Comparison of ENCODE assay signal across 22 cellular contexts in the genomic region with DNA sequence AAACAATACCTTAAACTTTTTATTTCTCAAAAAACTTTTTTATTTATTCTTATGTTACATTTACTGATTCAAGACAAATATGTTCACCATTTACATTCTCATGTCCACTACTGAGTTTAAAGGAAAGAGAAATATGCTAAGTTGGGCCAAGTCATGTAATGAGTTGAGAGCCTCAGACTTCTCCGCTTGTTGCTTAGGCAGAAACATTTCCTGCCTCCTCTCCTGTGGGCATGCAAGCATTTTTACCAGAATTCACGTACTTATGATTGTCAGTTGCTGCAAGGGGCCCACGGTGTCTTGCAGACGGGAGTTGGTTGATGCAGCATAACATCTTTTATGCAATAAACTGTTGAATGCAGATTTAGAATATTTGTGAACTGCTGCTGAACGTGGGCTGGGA.
"Had no signal": no experiment of that assay in that cellular context is flagged by ENCODE, and none has a peak within 500 bp of the region (broad histone marks: within the 10 kb centered on the region; RNA-seq: fewer than 3 reads in every experiment).

No MANE protein-coding gene starts in this region.

- H3K4me1 Mint-ChIP-seq: activated naive CD4-positive, alpha-beta T cell treated with anti-CD3 and anti-CD28 coated beads, Interleukin-2, amount 10 ng/mL, durations not matched to agents 7 days and 5 days had no signal

- H3K27ac Mint-ChIP-seq: activated CD4-positive, alpha-beta memory T cell treated with anti-CD3 and anti-CD28 coated beads for 36 hours; activated naive CD4-positive, alpha-beta T cell treated with anti-CD3 and anti-CD28 coated beads, Interleukin-2, amount 10 ng/mL, durations not matched to agents 7 days and 5 days; activated T-cell treated with anti-CD3 and anti-CD28 coated beads, Interleukin-2, amount 50 U/mL, for 72 hours; natural killer cell treated with Interleukin-12 subunit alpha and Interleukin-12 subunit beta and Interleukin-15 and Interleukin-18, amount 100 ng/mL, for 72 hours; stimulated activated naive CD8-positive, alpha-beta T cell treated with anti-CD3 and anti-CD28 coated beads, Interleukin-15, Interleukin-2, amounts not matched to agents 100 ng/mL and 50 ng/mL, for 24 hours; T-helper 17 cell had no signal

- H3K36me3 Mint-ChIP-seq: activated CD4-positive, alpha-beta memory T cell treated with anti-CD3 and anti-CD28 coated beads for 36 hours; activated naive CD4-positive, alpha-beta T cell treated with anti-CD3 and anti-CD28 coated beads, Interleukin-2, amount 10 ng/mL, durations not matched to agents 7 days and 5 days; natural killer cell treated with Interleukin-12 subunit alpha and Interleukin-12 subunit beta and Interleukin-15 and Interleukin-18, amount 100 ng/mL, for 72 hours had no signal

- H3K4me3 Mint-ChIP-seq: activated CD4-positive, alpha-beta memory T cell treated with anti-CD3 and anti-CD28 coated beads for 36 hours; activated naive CD4-positive, alpha-beta T cell treated with anti-CD3 and anti-CD28 coated beads, Interleukin-2, amount 10 ng/mL, durations not matched to agents 7 days and 5 days; activated T-cell treated with anti-CD3 and anti-CD28 coated beads, Interleukin-2, amount 50 U/mL, for 72 hours; natural killer cell treated with Interleukin-12 subunit alpha and Interleukin-12 subunit beta and Interleukin-15 and Interleukin-18, amount 100 ng/mL, for 72 hours; stimulated activated naive CD8-positive, alpha-beta T cell treated with anti-CD3 and anti-CD28 coated beads, Interleukin-15, Interleukin-2, amounts not matched to agents 100 ng/mL and 50 ng/mL, for 24 hours; T-helper 17 cell had no signal

- H3K4me3 ChIP-seq: body of pancreas, gastroesophageal sphincter, ovary, psoas muscle, right atrium auricular region, tibial artery had no signal

- H3K4me1 ChIP-seq: psoas muscle had no signal

- H3K27me3 ChIP-seq: body of pancreas, gastroesophageal sphincter, ovary, right atrium auricular region, tibial artery had no signal

- H3K36me3 ChIP-seq: gastroesophageal sphincter, ovary, right atrium auricular region, tibial artery had no signal

- DNase-seq: activated CD4-positive, alpha-beta memory T cell treated with anti-CD3 and anti-CD28 coated beads for 36 hours; activated CD4-positive, alpha-beta T cell treated with anti-CD3 and anti-CD28 coated beads for 48 hours; activated CD4-positive, CD25-positive, alpha-beta regulatory T cell; activated effector memory CD4-positive, alpha-beta T cell treated with Interleukin-2 at 50 U/mL for 16 hours; activated naive CD4-positive, alpha-beta T cell treated with anti-CD3 and anti-CD28 coated beads, Interleukin-2, amount 10 ng/mL, durations not matched to agents 7 days and 5 days; activated T-cell treated with anti-CD3 and anti-CD28 coated beads, Interleukin-2, amount 50 U/mL, for 72 hours; body of pancreas; effector memory CD4-positive, alpha-beta T cell; head of caudate nucleus; kidney; ovary; psoas muscle; stimulated activated CD4-positive, alpha-beta T cell treated with anti-CD3 and anti-CD28 coated beads, Interleukin-12 subunit alpha, Interleukin-12 subunit beta, amount 100 ng/mL, for 4 hours; substantia nigra; SW 1271; T-helper 17 cell; tibial artery had no signal

- H3K27ac ChIP-seq: body of pancreas, psoas muscle had no signal

- ATAC-seq: activated T-cell treated with anti-CD3 and anti-CD28 coated beads, Interleukin-2, amount 50 U/mL, for 72 hours; body of pancreas; gastroesophageal sphincter; left lobe of liver; natural killer cell treated with Interleukin-12 subunit alpha and Interleukin-12 subunit beta and Interleukin-15 and Interleukin-18, amount 100 ng/mL, for 72 hours; psoas muscle; T-helper 17 cell had no signal

- H3K9me3 ChIP-seq: body of pancreas, gastroesophageal sphincter, ovary, psoas muscle, right atrium auricular region, tibial artery had no signal

- H3K9me3 Mint-ChIP-seq: activated CD4-positive, alpha-beta memory T cell treated with anti-CD3 and anti-CD28 coated beads for 36 hours; activated naive CD4-positive, alpha-beta T cell treated with anti-CD3 and anti-CD28 coated beads, Interleukin-2, amount 10 ng/mL, durations not matched to agents 7 days and 5 days; activated T-cell treated with anti-CD3 and anti-CD28 coated beads, Interleukin-2, amount 50 U/mL, for 72 hours; natural killer cell treated with Interleukin-12 subunit alpha and Interleukin-12 subunit beta and Interleukin-15 and Interleukin-18, amount 100 ng/mL, for 72 hours; stimulated activated naive CD8-positive, alpha-beta T cell treated with anti-CD3 and anti-CD28 coated beads, Interleukin-15, Interleukin-2, amounts not matched to agents 100 ng/mL and 50 ng/mL, for 24 hours had no signal

- H3K27me3 Mint-ChIP-seq: activated CD4-positive, alpha-beta memory T cell treated with anti-CD3 and anti-CD28 coated beads for 36 hours; activated naive CD4-positive, alpha-beta T cell treated with anti-CD3 and anti-CD28 coated beads, Interleukin-2, amount 10 ng/mL, durations not matched to agents 7 days and 5 days; stimulated activated naive CD8-positive, alpha-beta T cell treated with anti-CD3 and anti-CD28 coated beads, Interleukin-15, Interleukin-2, amounts not matched to agents 100 ng/mL and 50 ng/mL, for 24 hours had no signal
